In the genomic region with DNA sequence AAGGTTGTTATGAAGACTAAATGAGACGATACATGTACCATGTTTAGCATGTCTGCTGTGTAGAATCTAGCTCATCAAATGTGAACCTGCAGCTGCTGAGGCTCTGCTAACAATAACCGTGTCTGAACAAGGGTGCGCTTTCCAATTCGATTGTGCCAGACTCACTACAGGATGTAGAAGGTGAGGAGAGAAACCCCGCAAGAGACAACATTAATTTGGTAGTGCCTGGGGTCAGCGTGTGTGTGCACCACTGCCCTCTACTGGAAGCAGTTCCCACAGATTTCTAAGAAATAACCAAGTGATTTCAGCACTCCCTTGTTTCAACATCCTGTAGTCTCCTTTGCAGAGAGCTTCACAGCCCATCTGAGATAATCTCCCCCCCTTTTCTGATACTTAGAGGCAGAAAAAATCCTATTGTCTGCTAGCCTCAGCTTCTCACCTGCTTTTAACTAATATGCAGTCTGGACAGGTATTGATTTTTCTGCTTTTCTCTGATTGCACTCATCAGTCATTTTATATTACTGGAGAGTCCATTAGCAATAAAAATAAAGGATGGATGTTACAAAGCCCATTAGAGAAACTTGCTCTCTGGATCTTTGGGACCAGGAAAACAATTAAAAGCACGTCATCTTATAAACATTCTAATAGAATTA, we compare ENCODE assay signal across 9 cellular contexts.
A peak's percentile ranks its signal among the peaks of the same experiment; 100 is the strongest.
DNase-seq lines count a peak whose midpoint lies in the region; ATAC-seq, FAIRE-seq and TF ChIP-seq lines count a peak whose summit lies in the region.
"Had no signal": no experiment of that assay in that cellular context is flagged by ENCODE, and none has a peak within 500 bp of the region (broad histone marks: within the 10 kb centered on the region; RNA-seq: fewer than 3 reads in every experiment).

No MANE protein-coding gene starts in this region.

- H3K27me3 Mint-ChIP-seq in activated CD8-positive, alpha-beta T cell treated with anti-CD3 and anti-CD28 coated beads for 36 hours, result no peaks in the 10 kb centered on the region

- no peaks in the 10 kb centered on the region for H3K9me3 Mint-ChIP-seq in activated CD8-positive, alpha-beta T cell treated with anti-CD3 and anti-CD28 coated beads for 36 hours

- H2BK5ac ChIP-seq in H1 (ENCODE audit: low read depth, low read length), result no peak overlapping the region

- H3K4ac ChIP-seq in H1 (replicated peaks; ENCODE audit: insufficient read length, low read depth, low read length), result no peak overlapping the region

- TF ChIP-seq RAD21 in H1 (IDR thresholded peaks at IDR 0.05 in 1 of 2, conservative IDR thresholded peaks at IDR 0.05 in 1 of 2; ENCODE audit: low read depth in 2 of 2, low read length in 2 of 2), result peak; percentile 87 to 89

- no peaks in the 10 kb centered on the region for H4K20me1 ChIP-seq in H1 (replicated peaks in 1 of 2; ENCODE audit: control insufficient read depth in 1 of 2, insufficient read depth in 2 of 2, low read length in 2 of 2)
- H4K20me1 ChIP-seq: BLaER1 treated with 17β-estradiol and CSF1 and Interleukin-3, amounts not matched to agents 10 nM and 100 nM had no signal

- H3K36me3 Mint-ChIP-seq in activated CD8-positive, alpha-beta T cell treated with anti-CD3 and anti-CD28 coated beads for 36 hours (ENCODE audit: low read depth), result no peaks in the 10 kb centered on the region

- CTCF ChIA-PET in activated CD8-positive, alpha-beta T cell treated with anti-CD3 and anti-CD28 coated beads for 36 hours (lab: Charles Lee), result interaction anchor here (0.6 to 3.0 kb wide), 66 partner anchors 9 to 463 kb away, joined by 3 to 43 read pairs (median 6); a partner anchor contains a TSS
- CTCF ChIA-PET in H1 (lab: Charles Lee; ENCODE audit: partially characterized antibody), result interaction anchor here (0.6 to 8.7 kb wide), 57 partner anchors 9 to 459 kb away, joined by 3 to 94 read pairs (median 6); a partner anchor contains a TSS

- no peak overlapping the region for H3K14ac ChIP-seq in H1 (ENCODE audit: insufficient read length)

- no peak overlapping the region for H3K23ac ChIP-seq in H1 (ENCODE audit: insufficient read length)

- no peaks in the 10 kb centered on the region for H3K79me1 ChIP-seq in H1 (ENCODE audit: low read depth, low read length)

- H4K8ac ChIP-seq in H1 (ENCODE audit: extremely low read depth, insufficient read depth, low read length), result no peak overlapping the region

- H3K27ac Mint-ChIP-seq in activated CD8-positive, alpha-beta T cell treated with anti-CD3 and anti-CD28 coated beads for 36 hours, result peak overlapping the region; percentile 40

- no peak overlapping the region for H3K27ac ChIP-seq in H1 (ENCODE audit: low read depth, low read length)
- no peak overlapping the region for H3K27ac ChIP-seq in stomach
- H3K27ac ChIP-seq: BLaER1 treated with 17β-estradiol and CSF1 and Interleukin-3, amounts not matched to agents 10 nM and 100 nM had no signal

- no peak overlapping the region for H3K9ac ChIP-seq in H1 (replicated peaks in 1 of 4; ENCODE audit: extremely low read depth in 1 of 4, low read depth in 3 of 4, low read length in 3 of 4)
- H3K9ac ChIP-seq: BLaER1 treated with 17β-estradiol and CSF1 and Interleukin-3, amounts not matched to agents 10 nM and 100 nM had no signal

- no peak for TF ChIP-seq EP300 in H1 (IDR thresholded peaks at IDR 0.05; ENCODE audit: borderline replicate concordance in 1 of 2, low read depth in 2 of 2, low read length in 2 of 2)
- TF ChIP-seq EP300 in stomach (IDR thresholded peaks at IDR 0.05), result no peak

- H3K18ac ChIP-seq in H1 (ENCODE audit: extremely low read depth, low read length), result no peak overlapping the region

- no peaks in the 10 kb centered on the region for H3K27me3 ChIP-seq in H1 (replicated peaks in 1 of 4; ENCODE audit: control insufficient read depth in 3 of 4, extremely low read depth in 1 of 4, insufficient read depth in 3 of 4, low read length in 3 of 4)
- H3K27me3 ChIP-seq in stomach, result peaks cover 0 to 3% (median 0%) of the 10 kb centered on the region in 3 donors
- H3K27me3 ChIP-seq: BLaER1 treated with 17β-estradiol and CSF1 and Interleukin-3, amounts not matched to agents 10 nM and 100 nM had no signal

- intact Hi-C loops in activated CD8-positive, alpha-beta T cell treated with anti-CD3 and anti-CD28 coated beads for 36 hours (cut with micrococcal nuclease), result loop anchor here (1.0 to 10.0 kb wide), 4 partner anchors 75 to 439 kb away; no protein-coding TSS in a partner anchor
- intact Hi-C loops in stomach (cut with DNase I; ENCODE audit: low total_unique reads), result loop anchor here (10.0 kb wide), 1 partner anchor 439 kb away; no protein-coding TSS in a partner anchor

- peak; percentile 77 for TF ChIP-seq CTCF in activated CD8-positive, alpha-beta T cell treated with anti-CD3 and anti-CD28 coated beads for 36 hours (IDR thresholded peaks at IDR 0.05)
- TF ChIP-seq CTCF in H1 (IDR thresholded peaks at IDR 0.05; ENCODE audit: control extremely low read depth in 1 of 3, insufficient read depth in 1 of 3, low read depth in 1 of 3, low read length in 3 of 3), result peak; percentile 66 to 88 (median 81)
- peak in 5 of 7 experiments; percentile 24 to 74 (median 60) for TF ChIP-seq CTCF in stomach (IDR thresholded peaks at IDR 0.05)

- POLR2A ChIA-PET in activated CD8-positive, alpha-beta T cell treated with anti-CD3 and anti-CD28 coated beads for 36 hours (lab: Charles Lee), result interaction anchor here (0.6 to 2.3 kb wide), 16 partner anchors 8 to 574 kb away, joined by 3 to 14 read pairs (median 3); a partner anchor contains a TSS
- POLR2A ChIA-PET in H1 (lab: Charles Lee; ENCODE audit: partially characterized antibody), result interaction anchor here (0.9 to 1.6 kb wide), 3 partner anchors 9 to 107 kb away, joined by 3 to 4 read pairs (median 4); no protein-coding TSS in a partner anchor

- no peak overlapping the region for H3K4me2 ChIP-seq in H1 (ENCODE audit: insufficient read depth in 1 of 2, low read depth in 2 of 2, low read length in 2 of 2)
- H3K4me2 ChIP-seq: BLaER1 treated with 17β-estradiol and CSF1 and Interleukin-3, amounts not matched to agents 10 nM and 100 nM had no signal

- no peak overlapping the region for H2BK120ac ChIP-seq in H1 (replicated peaks; ENCODE audit: low read depth, low read length)

- H3K4me3 Mint-ChIP-seq in activated CD8-positive, alpha-beta T cell treated with anti-CD3 and anti-CD28 coated beads for 36 hours, result no peak overlapping the region

- H3K4me1 ChIP-seq in H1 (replicated peaks in 1 of 4; ENCODE audit: control insufficient read depth in 3 of 4, insufficient read depth in 4 of 4, low read length in 3 of 4) (peaks cover 0 to 5% (median 1%) of the 10 kb centered on the region in 4 experiments; a peak in 2 of 7 replicates), stomach (no peaks in the 10 kb centered on the region)

- H3K23me2 ChIP-seq in H1 (ENCODE audit: low read depth, low read length), result no peaks in the 10 kb centered on the region

- no peaks in the 10 kb centered on the region for H3K36me3 ChIP-seq in H1 (ENCODE audit: control insufficient read depth in 2 of 4, insufficient read depth in 4 of 4, low read length in 3 of 4)
- H3K36me3 ChIP-seq in stomach, result no peaks in the 10 kb centered on the region
- H3K36me3 ChIP-seq: BLaER1 treated with 17β-estradiol and CSF1 and Interleukin-3, amounts not matched to agents 10 nM and 100 nM had no signal

- 0 out of 2 replicates have a peak overlapping the region, but pooled peaks have one; percentile 60 for H2AFZ ChIP-seq in H1 (ENCODE audit: low read length)

- ATAC-seq in HG03432 (IDR thresholded peaks at IDR 0.05; ENCODE audit: unreplicated experiment), result peak; percentile 54
- ATAC-seq in activated CD8-positive, alpha-beta T cell treated with anti-CD3 and anti-CD28 coated beads for 36 hours, result peak; percentile 55

- WGBS in H1 (ENCODE audit: extremely low coverage in 1 of 2, insufficient coverage in 1 of 2, insufficient read length in 1 of 2, insufficient replicate concordance in 2 of 2, low coverage in 1 of 2, low lambda C conversion rate in 2 of 2, missing lambda C conversion rate in 1 of 2), 2 experiments, result 42% methylated on average over 7 of the region's 7 CpGs; no CpG with 5 or more reads in 1 of the 2 experiments
- WGBS in stomach, 5 donors, result 23 to 29% (median 28%) methylated on average over 7 of the region's 7 CpGs

- no peak overlapping the region for H2BK20ac ChIP-seq in H1 (ENCODE audit: low read length)

- no peak for TF ChIP-seq POLR2A in H1 (IDR thresholded peaks at IDR 0.05; ENCODE audit: control extremely low read depth in 1 of 2, low read depth in 2 of 2, low read length in 2 of 2)
- no peak for TF ChIP-seq POLR2A in stomach (IDR thresholded peaks at IDR 0.05)

- H3K4me3 ChIP-seq in H1 (ENCODE audit: extremely low read depth in 1 of 4, insufficient read depth in 2 of 4, low read depth in 3 of 4, low read length in 4 of 4) (no peak overlapping the region), stomach (no peak overlapping the region)
- H3K4me3 ChIP-seq: BLaER1 treated with 17β-estradiol and CSF1 and Interleukin-3, amounts not matched to agents 10 nM and 100 nM had no signal

- no peaks in the 10 kb centered on the region for H3K79me2 ChIP-seq in H1 (ENCODE audit: control insufficient read depth in 1 of 2, insufficient read depth in 2 of 2, low read length in 2 of 2)

- FAIRE-seq in H1 (lab: Jason Lieb, UNC), result peak; percentile 84

- DNase-seq in NCI-H1436 (lab: John Stamatoyannopoulos, UW) (peak; percentile 41), NCI-H1436 treated with DMSO at 0.1 percent for 48 hours (lab: John Stamatoyannopoulos, UW) (no peak), NOMO-1 (lab: John Stamatoyannopoulos, UW; ENCODE audit: unreplicated experiment in 2 of 2) (peak; percentile 52 to 73), H1 (ENCODE audit: low read depth in 1 of 2, low spot score in 2 of 2) (peak; percentile 47 to 80), myocyte (ENCODE audit: low read depth) (peak; percentile 61), stomach (peak; percentile 53)
- DNase-seq in activated CD8-positive, alpha-beta T cell treated with anti-CD3 and anti-CD28 coated beads for 36 hours, result peak; percentile 90

- H4K91ac ChIP-seq in H1 (replicated peaks; ENCODE audit: insufficient read length, low read length), result no peak overlapping the region

- no peak overlapping the region for H2AK5ac ChIP-seq in H1 (ENCODE audit: low read depth, low read length)

- no peak overlapping the region for H3K56ac ChIP-seq in H1 (replicated peaks; ENCODE audit: insufficient read length, low read depth, low read length)

- H4K5ac ChIP-seq in H1 (ENCODE audit: insufficient read length, low read depth, low read length), result no peak overlapping the region

- H2BK15ac ChIP-seq in H1 (ENCODE audit: low read length), result no peak overlapping the region

- peaks cover 63% of the 10 kb centered on the region for H3K4me1 Mint-ChIP-seq in activated CD8-positive, alpha-beta T cell treated with anti-CD3 and anti-CD28 coated beads for 36 hours (ENCODE audit: low read depth)

- no peak overlapping the region for H2BK12ac ChIP-seq in H1 (ENCODE audit: low read depth, low read length)

- no peaks in the 10 kb centered on the region for H3K9me3 ChIP-seq in H1 (ENCODE audit: insufficient read depth in 2 of 2, low read depth in 1 of 2, low read length in 1 of 2)
- no peaks in the 10 kb centered on the region for H3K9me3 ChIP-seq in stomach
- H3K9me3 ChIP-seq: BLaER1 treated with 17β-estradiol and CSF1 and Interleukin-3, amounts not matched to agents 10 nM and 100 nM had no signal

TF ChIP-seq in H1, 55 proteins besides CTCF, POLR2A, EP300 and RAD21 (continues in another document):
- TF ChIP-seq CEBPB (IDR thresholded peaks at IDR 0.05; ENCODE audit: low read depth, low read length) (0 out of 2 replicates have a peak, but pooled peaks have one; percentile 13), NRF1 (IDR thresholded peaks at IDR 0.05; ENCODE audit: low read depth, low read length) (no peak)
